In the genomic region with DNA sequence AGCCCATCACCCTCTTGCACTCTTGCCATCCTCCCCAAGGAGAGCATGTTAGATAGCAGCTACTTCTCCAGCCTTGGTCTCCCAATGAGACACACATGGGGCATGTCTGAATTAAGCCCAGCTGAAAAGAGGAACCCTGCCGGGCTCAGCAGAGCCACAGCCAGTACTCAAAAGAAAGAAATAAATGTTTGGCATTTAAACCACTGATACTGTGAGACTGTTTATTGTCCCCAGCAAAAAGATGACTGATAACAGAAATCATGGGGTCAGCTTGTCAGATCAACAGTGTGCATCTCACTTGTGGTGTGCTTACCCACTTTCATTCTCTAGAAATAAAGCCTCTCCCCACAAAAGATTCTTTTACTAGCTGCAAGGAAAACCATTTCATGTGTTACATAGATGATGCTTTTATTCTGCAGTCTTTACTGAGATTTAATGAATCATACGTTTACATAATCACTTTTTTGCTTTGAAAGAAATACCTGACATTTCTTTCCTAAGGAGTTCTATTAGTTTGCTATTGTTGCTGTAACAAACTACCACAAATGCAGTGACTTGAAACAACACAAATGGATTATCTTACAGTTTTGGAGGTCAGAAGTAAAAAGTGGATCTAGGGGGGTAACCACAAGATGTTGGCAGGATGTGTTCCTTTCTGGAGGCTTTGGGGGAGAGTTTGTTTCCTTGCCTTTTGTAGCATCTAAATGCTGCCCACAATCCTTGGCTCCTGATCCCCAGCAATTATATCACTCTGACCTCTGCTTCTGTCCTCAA, we compare ENCODE assay signal across 13 cellular contexts. TPM values are rescaled to one million over a fixed set of nuclear protein-coding genes. Genes with fewer than 3 reads are reported as not detected.
A peak's percentile ranks its signal among the peaks of the same experiment; 100 is the strongest.
DNase-seq lines count a peak whose midpoint lies in the region; ATAC-seq lines count a peak whose summit lies in the region.
"Had no signal": no experiment of that assay in that cellular context is flagged by ENCODE, and none has a peak within 500 bp of the region (broad histone marks: within the 10 kb centered on the region; RNA-seq: fewer than 3 reads in every experiment).

No MANE protein-coding gene starts in this region.

- DNase-seq in astrocyte of the hippocampus (ENCODE audit: low read depth, low spot score) (peak; percentile 61), NCI-H748 treated with DMSO at 0.1 percent for 48 hours (lab: John Stamatoyannopoulos, UW) (no peak), ureter (ENCODE audit: low spot score) (no peak)
- DNase-seq in activated naive CD4-positive, alpha-beta T cell treated with Interleukin-2 at 50 U/mL for 16 hours, result no peak
- no peak for DNase-seq in activated CD4-positive, alpha-beta T cell treated with anti-CD3 and anti-CD28 coated beads for 1 hour
- DNase-seq: activated T-cell treated with anti-CD3 and anti-CD28 coated beads, Interleukin-2, amount 50 U/mL, for 4 hours; CD8-positive, alpha-beta T cell; mucosa of descending colon; NCI-H510A treated with DMSO at 0.1 percent for 48 hours; small intestine had no signal

- ATAC-seq in GM18517 (IDR thresholded peaks at IDR 0.05; ENCODE audit: unreplicated experiment), result peak; percentile 81
- peak; percentile 52 for ATAC-seq in GM21576 (IDR thresholded peaks at IDR 0.05; ENCODE audit: unreplicated experiment)
- peak; percentile 72 for ATAC-seq in HG03280 (IDR thresholded peaks at IDR 0.05; ENCODE audit: unreplicated experiment)
- ATAC-seq: activated T-cell treated with anti-CD3 and anti-CD28 coated beads, Interleukin-2, amount 50 U/mL, for 4 hours; CD8-positive, alpha-beta T cell; mucosa of descending colon had no signal

RNA-seq across cellular contexts. Expression of a gene that starts 20.9 kb away (rescaled TPM):
- total RNA-seq in ureter, result not detected
- total RNA-seq: CD8-positive, alpha-beta T cell had no signal
